13 cellular contexts compared by ENCODE assay signal in the genomic region with DNA sequence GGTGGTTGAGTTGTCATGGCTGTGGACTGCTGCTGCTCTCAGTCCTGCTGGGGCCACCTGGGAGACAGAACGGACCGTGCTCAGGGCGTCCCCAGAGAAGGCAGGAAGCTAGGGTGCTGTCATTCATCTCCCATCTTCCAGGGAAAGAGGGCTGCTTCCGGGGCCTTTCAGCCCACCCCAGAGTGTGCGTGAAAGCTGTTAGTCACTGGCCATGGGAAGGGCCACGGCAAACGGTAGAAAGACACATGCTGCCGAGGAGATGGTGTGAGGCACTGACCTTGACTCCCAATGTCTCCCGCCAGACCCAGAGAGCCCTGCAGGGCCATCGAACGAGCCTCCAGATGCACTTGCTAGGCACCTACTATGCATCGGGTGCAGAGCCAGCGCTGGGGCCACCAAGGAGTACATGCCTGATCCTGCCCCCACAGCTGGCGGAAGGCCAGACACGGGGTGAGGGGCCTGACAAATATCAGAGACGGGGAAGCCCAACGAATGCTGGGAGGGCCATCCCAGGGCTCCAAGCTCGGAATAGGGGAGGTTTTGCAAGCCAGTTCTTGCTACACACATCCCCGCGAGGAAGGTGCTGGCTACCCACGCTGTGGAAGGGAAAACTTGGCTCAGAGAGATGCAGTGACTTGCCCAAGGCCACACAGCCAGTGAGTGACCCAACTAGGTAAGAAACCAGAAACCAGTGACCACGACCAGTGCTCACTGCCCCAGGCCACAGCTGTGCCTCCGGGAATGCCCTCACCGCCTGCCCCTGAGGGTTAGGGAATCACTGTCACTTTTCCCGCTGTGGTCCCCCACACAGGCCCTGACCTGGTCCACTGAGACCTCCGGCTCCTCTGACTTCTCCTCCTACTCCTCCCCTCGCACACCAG.
DNase-seq lines count a peak whose midpoint lies in the region; ATAC-seq and TF ChIP-seq lines count a peak whose summit lies in the region.
"Had no signal": no experiment of that assay in that cellular context is flagged by ENCODE, and none has a peak within 500 bp of the region (broad histone marks: within the 10 kb centered on the region; RNA-seq: fewer than 3 reads in every experiment).

No MANE protein-coding gene starts in this region.

- CTCF ChIA-PET in RWPE1 (lab: Yijun Ruan, JAX), result no interaction called here

- H3K27ac ChIP-seq in RWPE1, result peak overlapping the region; percentile 50
- H3K27ac ChIP-seq: SJSA1 had no signal

- H3K4me3 Mint-ChIP-seq in effector memory CD8-positive, alpha-beta T cell, result peak overlapping the region; percentile 88 to 98
- H3K4me3 Mint-ChIP-seq in stimulated activated naive B cell treated with anti-CD40 and anti-IgM and Interleukin-4, amounts not matched to agents 10 μg/mL and 1 μg/mL and 100 μg/mL, for 72 hours, result peak overlapping the region in 1 of 2 donors; percentile 1

- peaks cover 92 to 93% of the 10 kb centered on the region in 2 donors for H3K4me1 Mint-ChIP-seq in effector memory CD8-positive, alpha-beta T cell (ENCODE audit: low read depth in 2 of 2)
- H3K4me1 Mint-ChIP-seq in stimulated activated naive B cell treated with anti-CD40 and anti-IgM and Interleukin-4, amounts not matched to agents 10 μg/mL and 1 μg/mL and 100 μg/mL, for 72 hours, result peaks cover 86 to 99% of the 10 kb centered on the region in 2 donors

- POLR2A ChIA-PET in RWPE1 (lab: Yijun Ruan, JAX; ENCODE audit: low non-redundant PET), result no interaction called here

- TF ChIP-seq CTCF in RWPE1 (conservative IDR thresholded peaks at IDR 0.05; ENCODE audit: low read depth), result no peak
- TF ChIP-seq CTCF in GM13977 (IDR thresholded peaks at IDR 0.05; ENCODE audit: extremely low read depth, insufficient read depth, missing control alignments), result no peak

- no peak for ATAC-seq in effector memory CD8-positive, alpha-beta T cell (replicated peaks)
- ATAC-seq in stimulated activated naive B cell treated with anti-CD40 and anti-IgM and Interleukin-4, amounts not matched to agents 10 μg/mL and 1 μg/mL and 100 μg/mL, for 72 hours (replicated peaks), result no peak
- ATAC-seq: left cardiac atrium had no signal

- in situ Hi-C loops in GM13977 (cut with MboI; ENCODE audit: low pct_unique_long_range_greater_than_20kb, low sequenced_read_pairs, unreplicated experiment), result no loop called here

- H3K27me3 Mint-ChIP-seq in effector memory CD8-positive, alpha-beta T cell, result no peaks in the 10 kb centered on the region
- H3K27me3 Mint-ChIP-seq in stimulated activated naive B cell treated with anti-CD40 and anti-IgM and Interleukin-4, amounts not matched to agents 10 μg/mL and 1 μg/mL and 100 μg/mL, for 72 hours, result no peaks in the 10 kb centered on the region

- DNase-seq in activated CD8-positive, alpha-beta memory T cell treated with anti-CD3 and anti-CD28 coated beads for 24 hours, result peak; percentile 64
- DNase-seq in activated CD8-positive, alpha-beta memory T cell treated with anti-CD3 and anti-CD28 coated beads, Interleukin-2, amount 50 U/mL, for 4 hours, result no peak
- DNase-seq in RWPE1 (ENCODE audit: low spot score) (no peak), NCI-H226 (no peak), GM13977 (ENCODE audit: low spot score) (no peak), medulla oblongata (ENCODE audit: extremely low spot score) (no peak)
- DNase-seq in effector memory CD8-positive, alpha-beta T cell, result no peak
- no peak for DNase-seq in stimulated activated naive B cell treated with anti-CD40 and anti-IgM and Interleukin-4, amounts not matched to agents 10 μg/mL and 1 μg/mL and 100 μg/mL, for 72 hours
- DNase-seq: left cardiac atrium, MG63, NCI-H524 treated with DMSO at 0.1 percent for 48 hours, small intestine had no signal

- peaks cover 91% of the 10 kb centered on the region for H3K36me3 Mint-ChIP-seq in effector memory CD8-positive, alpha-beta T cell (ENCODE audit: insufficient read depth)
- H3K36me3 Mint-ChIP-seq in stimulated activated naive B cell treated with anti-CD40 and anti-IgM and Interleukin-4, amounts not matched to agents 10 μg/mL and 1 μg/mL and 100 μg/mL, for 72 hours, result peaks cover 69 to 91% of the 10 kb centered on the region in 2 donors

- no peaks in the 10 kb centered on the region for H3K9me3 Mint-ChIP-seq in effector memory CD8-positive, alpha-beta T cell
- no peaks in the 10 kb centered on the region for H3K9me3 Mint-ChIP-seq in stimulated activated naive B cell treated with anti-CD40 and anti-IgM and Interleukin-4, amounts not matched to agents 10 μg/mL and 1 μg/mL and 100 μg/mL, for 72 hours

- peak overlapping the region; percentile 93 to 96 for H3K27ac Mint-ChIP-seq in effector memory CD8-positive, alpha-beta T cell
- H3K27ac Mint-ChIP-seq in stimulated activated naive B cell treated with anti-CD40 and anti-IgM and Interleukin-4, amounts not matched to agents 10 μg/mL and 1 μg/mL and 100 μg/mL, for 72 hours, result peak overlapping the region; percentile 82
